Comparison of ENCODE assay signal across 17 cellular contexts in the genomic region with DNA sequence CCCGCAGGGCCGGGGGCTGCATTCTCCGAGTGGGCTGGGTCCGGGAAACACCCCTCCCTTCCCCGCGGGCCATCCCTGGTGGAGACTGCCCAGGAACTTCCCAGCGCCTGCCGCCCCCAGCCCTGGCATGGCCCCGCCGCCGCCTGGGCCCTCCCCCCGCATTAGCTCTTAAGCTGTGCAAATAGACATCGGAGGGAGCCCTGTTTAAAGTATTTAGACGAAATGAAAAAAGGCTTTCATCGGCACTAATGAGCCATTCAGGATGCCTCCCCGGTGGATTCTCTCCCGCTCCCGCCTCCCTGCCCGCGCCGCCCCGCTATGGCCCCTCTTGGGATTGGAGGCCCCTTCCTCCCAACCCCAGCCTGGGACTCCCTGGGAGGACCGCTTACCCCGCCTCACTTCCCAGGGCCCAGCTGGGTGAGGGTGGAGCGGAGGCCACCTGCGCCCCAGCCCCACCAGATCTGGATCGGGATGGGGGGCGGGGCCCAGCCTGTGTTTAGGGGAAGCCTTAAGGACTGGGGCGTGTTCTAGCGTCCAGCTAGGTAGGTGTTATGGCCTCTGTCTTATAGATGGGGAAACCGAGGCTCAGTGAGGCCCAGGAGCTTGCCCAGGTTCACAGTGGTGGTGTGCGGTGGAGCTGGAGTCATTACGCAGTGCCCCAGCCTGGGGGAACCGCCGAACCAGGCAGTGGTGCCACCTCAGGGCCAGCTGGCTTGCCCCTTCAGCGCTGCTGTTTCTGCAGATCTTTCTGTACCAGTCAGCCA.
DNase-seq lines count a peak whose midpoint lies in the region; ATAC-seq and TF ChIP-seq lines count a peak whose summit lies in the region.
"Had no signal": no experiment of that assay in that cellular context is flagged by ENCODE, and none has a peak within 500 bp of the region (broad histone marks: within the 10 kb centered on the region; RNA-seq: fewer than 3 reads in every experiment).

No MANE protein-coding gene starts in this region.

- peak; percentile 87 for DNase-seq in DMS153 treated with DMSO at 0.1 percent for 48 hours (lab: John Stamatoyannopoulos, UW; ENCODE audit: unreplicated experiment)
- peak; percentile 30 for DNase-seq in NCI-H146 treated with DMSO at 0.1 percent for 48 hours (lab: John Stamatoyannopoulos, UW; ENCODE audit: unreplicated experiment)
- peak; percentile 90 for DNase-seq in NCI-H748 (lab: John Stamatoyannopoulos, UW; ENCODE audit: unreplicated experiment)
- no peak for DNase-seq in GM13977 (ENCODE audit: low spot score)
- no peak for DNase-seq in stimulated activated CD4-positive, alpha-beta T cell treated with anti-CD3 and anti-CD28 coated beads, Interleukin-4, amount 100 ng/mL, for 4 hours
- no peak for DNase-seq in T-helper 1 cell
- DNase-seq: activated CD4-positive, alpha-beta memory T cell treated with anti-CD3 and anti-CD28 coated beads, Interleukin-2, amount 10 ng/mL, durations not matched to agents 7 days and 5 days; cerebellar nuclear complex; DMS79; HFFc6; NCI-H187 treated with DMSO at 0.1 percent for 48 hours; ovary; stimulated activated CD4-positive, alpha-beta T cell treated with anti-CD3 and anti-CD28 coated beads, Interleukin-12 subunit alpha, Interleukin-12 subunit beta, amount 100 ng/mL, for 4 hours; stimulated activated naive CD8-positive, alpha-beta T cell treated with anti-CD3 and anti-CD28 coated beads, Interleukin-15, amount 100 ng/mL, for 72 hours had no signal

- no peaks in the 10 kb centered on the region for H3K9me3 ChIP-seq in iPS-18c (ENCODE audit: control insufficient read depth, insufficient read depth, low read length)
- H3K9me3 ChIP-seq: ovary had no signal

- in situ Hi-C loops in GM13977 (cut with MboI; ENCODE audit: low pct_unique_long_range_greater_than_20kb, low sequenced_read_pairs, unreplicated experiment), result no loop called here

- no peak for TF ChIP-seq CTCF in GM13977 (IDR thresholded peaks at IDR 0.05; ENCODE audit: extremely low read depth, insufficient read depth, missing control alignments)

- peak overlapping the region; percentile 30 for H3K4me3 ChIP-seq in iPS-18c (ENCODE audit: insufficient read depth, low read depth, low read length)
- H3K4me3 ChIP-seq: ovary, SK-N-MC had no signal

- no peak for ATAC-seq in HG03139 (IDR thresholded peaks at IDR 0.05; ENCODE audit: unreplicated experiment)
- ATAC-seq: stimulated activated naive CD8-positive, alpha-beta T cell treated with anti-CD3 and anti-CD28 coated beads, Interleukin-15, amount 100 ng/mL, for 72 hours had no signal

Comparison
In these comparisons a context has a peak if more than half of its experiments do, and no peak if none do; other contexts are left out.
1. DNase-seq: peak in DMS153 treated with DMSO at 0.1 percent for 48 hours (single experiment), NCI-H146 treated with DMSO at 0.1 percent for 48 hours (single experiment) and NCI-H748 (single experiment); none in GM13977 (single experiment), stimulated activated CD4-positive, alpha-beta T cell treated with anti-CD3 and anti-CD28 coated beads, Interleukin-4, amount 100 ng/mL, for 4 hours (0 of 2) and T-helper 1 cell (0 of 5).